ENCODE assay signal across 1 cellular context in the genomic region with DNA sequence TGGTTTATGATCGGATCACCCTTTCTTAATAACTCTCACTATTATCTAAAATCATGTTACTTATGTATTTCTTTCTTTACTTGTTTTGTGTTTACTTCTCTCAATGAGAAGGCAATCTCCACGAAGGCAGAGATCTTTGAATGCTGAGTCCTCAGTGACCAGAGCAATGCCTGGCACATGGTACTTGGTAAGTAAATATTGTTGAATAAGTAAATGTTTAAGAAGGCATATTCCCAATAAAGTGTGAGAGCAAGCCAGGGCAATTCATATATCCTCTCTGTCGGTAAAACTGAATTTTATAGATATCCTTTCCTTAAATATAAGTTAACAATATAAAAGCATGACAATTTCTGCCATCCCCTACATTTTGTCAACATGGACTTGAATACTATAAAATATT.
TF ChIP-seq lines count a peak whose summit lies in the region.

No MANE protein-coding gene starts in this region.

TF ChIP-seq in GM12878, 131 proteins besides CTCF, POLR2A, EP300 and RAD21 (continued from another document):
- TF ChIP-seq, protein P1, sequence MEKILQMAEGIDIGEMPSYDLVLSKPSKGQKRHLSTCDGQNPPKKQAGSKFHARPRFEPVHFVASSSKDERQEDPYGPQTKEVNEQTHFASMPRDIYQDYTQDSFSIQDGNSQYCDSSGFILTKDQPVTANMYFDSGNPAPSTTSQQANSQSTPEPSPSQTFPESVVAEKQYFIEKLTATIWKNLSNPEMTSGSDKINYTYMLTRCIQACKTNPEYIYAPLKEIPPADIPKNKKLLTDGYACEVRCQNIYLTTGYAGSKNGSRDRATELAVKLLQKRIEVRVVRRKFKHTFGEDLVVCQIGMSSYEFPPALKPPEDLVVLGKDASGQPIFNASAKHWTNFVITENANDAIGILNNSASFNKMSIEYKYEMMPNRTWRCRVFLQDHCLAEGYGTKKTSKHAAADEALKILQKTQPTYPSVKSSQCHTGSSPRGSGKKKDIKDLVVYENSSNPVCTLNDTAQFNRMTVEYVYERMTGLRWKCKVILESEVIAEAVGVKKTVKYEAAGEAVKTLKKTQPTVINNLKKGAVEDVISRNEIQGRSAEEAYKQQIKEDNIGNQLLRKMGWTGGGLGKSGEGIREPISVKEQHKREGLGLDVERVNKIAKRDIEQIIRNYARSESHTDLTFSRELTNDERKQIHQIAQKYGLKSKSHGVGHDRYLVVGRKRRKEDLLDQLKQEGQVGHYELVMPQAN (conservative IDR thresholded peaks at IDR 0.05), result no peak
- TF ChIP-seq, protein P2, sequence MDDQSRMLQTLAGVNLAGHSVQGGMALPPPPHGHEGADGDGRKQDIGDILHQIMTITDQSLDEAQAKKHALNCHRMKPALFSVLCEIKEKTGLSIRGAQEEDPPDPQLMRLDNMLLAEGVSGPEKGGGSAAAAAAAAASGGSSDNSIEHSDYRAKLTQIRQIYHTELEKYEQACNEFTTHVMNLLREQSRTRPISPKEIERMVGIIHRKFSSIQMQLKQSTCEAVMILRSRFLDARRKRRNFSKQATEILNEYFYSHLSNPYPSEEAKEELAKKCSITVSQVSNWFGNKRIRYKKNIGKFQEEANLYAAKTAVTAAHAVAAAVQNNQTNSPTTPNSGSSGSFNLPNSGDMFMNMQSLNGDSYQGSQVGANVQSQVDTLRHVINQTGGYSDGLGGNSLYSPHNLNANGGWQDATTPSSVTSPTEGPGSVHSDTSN (IDR thresholded peaks at IDR 0.05; ENCODE audit: insufficient replicate concordance, low read depth, low read length), result no peak
- no peak for TF ChIP-seq ESRRA (IDR thresholded peaks at IDR 0.05; ENCODE audit: low read length)
- TF ChIP-seq, protein P3, sequence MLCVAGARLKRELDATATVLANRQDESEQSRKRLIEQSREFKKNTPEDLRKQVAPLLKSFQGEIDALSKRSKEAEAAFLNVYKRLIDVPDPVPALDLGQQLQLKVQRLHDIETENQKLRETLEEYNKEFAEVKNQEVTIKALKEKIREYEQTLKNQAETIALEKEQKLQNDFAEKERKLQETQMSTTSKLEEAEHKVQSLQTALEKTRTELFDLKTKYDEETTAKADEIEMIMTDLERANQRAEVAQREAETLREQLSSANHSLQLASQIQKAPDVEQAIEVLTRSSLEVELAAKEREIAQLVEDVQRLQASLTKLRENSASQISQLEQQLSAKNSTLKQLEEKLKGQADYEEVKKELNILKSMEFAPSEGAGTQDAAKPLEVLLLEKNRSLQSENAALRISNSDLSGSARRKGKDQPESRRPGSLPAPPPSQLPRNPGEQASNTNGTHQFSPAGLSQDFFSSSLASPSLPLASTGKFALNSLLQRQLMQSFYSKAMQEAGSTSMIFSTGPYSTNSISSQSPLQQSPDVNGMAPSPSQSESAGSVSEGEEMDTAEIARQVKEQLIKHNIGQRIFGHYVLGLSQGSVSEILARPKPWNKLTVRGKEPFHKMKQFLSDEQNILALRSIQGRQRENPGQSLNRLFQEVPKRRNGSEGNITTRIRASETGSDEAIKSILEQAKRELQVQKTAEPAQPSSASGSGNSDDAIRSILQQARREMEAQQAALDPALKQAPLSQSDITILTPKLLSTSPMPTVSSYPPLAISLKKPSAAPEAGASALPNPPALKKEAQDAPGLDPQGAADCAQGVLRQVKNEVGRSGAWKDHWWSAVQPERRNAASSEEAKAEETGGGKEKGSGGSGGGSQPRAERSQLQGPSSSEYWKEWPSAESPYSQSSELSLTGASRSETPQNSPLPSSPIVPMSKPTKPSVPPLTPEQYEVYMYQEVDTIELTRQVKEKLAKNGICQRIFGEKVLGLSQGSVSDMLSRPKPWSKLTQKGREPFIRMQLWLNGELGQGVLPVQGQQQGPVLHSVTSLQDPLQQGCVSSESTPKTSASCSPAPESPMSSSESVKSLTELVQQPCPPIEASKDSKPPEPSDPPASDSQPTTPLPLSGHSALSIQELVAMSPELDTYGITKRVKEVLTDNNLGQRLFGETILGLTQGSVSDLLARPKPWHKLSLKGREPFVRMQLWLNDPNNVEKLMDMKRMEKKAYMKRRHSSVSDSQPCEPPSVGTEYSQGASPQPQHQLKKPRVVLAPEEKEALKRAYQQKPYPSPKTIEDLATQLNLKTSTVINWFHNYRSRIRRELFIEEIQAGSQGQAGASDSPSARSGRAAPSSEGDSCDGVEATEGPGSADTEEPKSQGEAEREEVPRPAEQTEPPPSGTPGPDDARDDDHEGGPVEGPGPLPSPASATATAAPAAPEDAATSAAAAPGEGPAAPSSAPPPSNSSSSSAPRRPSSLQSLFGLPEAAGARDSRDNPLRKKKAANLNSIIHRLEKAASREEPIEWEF (IDR thresholded peaks at IDR 0.05; ENCODE audit: insufficient replicate concordance, low read depth, low read length), result no peak
- TF ChIP-seq BACH1 (IDR thresholded peaks at IDR 0.05; ENCODE audit: borderline replicate concordance), result no peak
- TF ChIP-seq SREBF1 (IDR thresholded peaks at IDR 0.05; ENCODE audit: low read length), result no peak
- no peak for TF ChIP-seq ZNF24 (IDR thresholded peaks at IDR 0.05)
- no peak for TF ChIP-seq WRNIP1 (IDR thresholded peaks at IDR 0.05; ENCODE audit: borderline replicate concordance, low read depth, low read length)
- TF ChIP-seq NR2C2 (IDR thresholded peaks at IDR 0.05; ENCODE audit: borderline replicate concordance, control insufficient read depth, insufficient read length, low read depth), result no peak
- TF ChIP-seq ZNF274 (IDR thresholded peaks at IDR 0.05; ENCODE audit: insufficient read depth, insufficient read length), result no peak
- TF ChIP-seq ZNF217 (IDR thresholded peaks at IDR 0.05), result no peak
TF ChIP-seq in GM12878: peak in this region for 0.
